In genomic region chr4:127410201-127410600, GRCh38 we compare ENCODE assay signal across 27 cellular contexts.
DNase-seq lines count a peak whose midpoint lies in the region; ATAC-seq and TF ChIP-seq lines count a peak whose summit lies in the region.
"Had no signal": no experiment of that assay in that cellular context is flagged by ENCODE, and none has a peak within 500 bp of the region (broad histone marks: within the 10 kb centered on the region; RNA-seq: fewer than 3 reads in every experiment).

No MANE protein-coding gene starts in this region.

- H3K36me3 ChIP-seq in left lung (no peaks in the 10 kb centered on the region), testis (ENCODE audit: low read depth, missing control alignments) (no peaks in the 10 kb centered on the region)
- H3K36me3 ChIP-seq: BLaER1, thyroid gland had no signal

- ATAC-seq in left lung: peak; percentile 43
- no peak for ATAC-seq in HG03354 (IDR thresholded peaks at IDR 0.05; ENCODE audit: poor library complexity, severe bottlenecking, unreplicated experiment)
- ATAC-seq: activated T-helper 17 cell treated with anti-CD3 and anti-CD28 coated beads, Interleukin-2, amount 50 U/mL, for 72 hours; GM12878; natural killer cell treated with Interleukin-12 subunit alpha and Interleukin-12 subunit beta and Interleukin-15 and Interleukin-18, amount 100 ng/mL, for 72 hours; stimulated activated naive CD8-positive, alpha-beta T cell treated with anti-CD3 and anti-CD28 coated beads, Interleukin-15, Interleukin-2, amounts not matched to agents 100 U/mL and 50 U/mL, for 24 hours had no signal

- intact Hi-C loops in left lung (cut with DNase I) (no loop called here), testis (cut with DNase I; ENCODE audit: low total_unique reads) (no loop called here)

- H3K27ac Mint-ChIP-seq in glutamatergic neuron (ENCODE audit: unreplicated experiment): no peak overlapping the region
- H3K27ac Mint-ChIP-seq: activated naive CD4-positive, alpha-beta T cell treated with anti-CD3 and anti-CD28 coated beads, Interleukin-2, amount 10 ng/mL, durations not matched to agents 7 days and 5 days; activated T-helper 17 cell treated with anti-CD3 and anti-CD28 coated beads, Interleukin-2, amount 50 U/mL, for 72 hours; natural killer cell treated with Interleukin-12 subunit alpha and Interleukin-12 subunit beta and Interleukin-15 and Interleukin-18, amount 100 ng/mL, for 72 hours had no signal

- 65 to 75% methylated on average over 3 of the region's 3 CpGs for WGBS in testis, 2 donors

- H3K9me3 ChIP-seq in left lung (peaks cover 0 to 15% of the 10 kb centered on the region in 2 donors), testis (no peaks in the 10 kb centered on the region)
- H3K9me3 ChIP-seq: thyroid gland had no signal

- peaks cover 3% of the 10 kb centered on the region for H3K9me3 Mint-ChIP-seq in glutamatergic neuron (ENCODE audit: unreplicated experiment)

- peaks cover 4% of the 10 kb centered on the region for H3K27me3 Mint-ChIP-seq in glutamatergic neuron (ENCODE audit: unreplicated experiment)
- H3K27me3 Mint-ChIP-seq: activated naive CD4-positive, alpha-beta T cell treated with anti-CD3 and anti-CD28 coated beads, Interleukin-2, amount 10 ng/mL, durations not matched to agents 7 days and 5 days; activated T-helper 17 cell treated with anti-CD3 and anti-CD28 coated beads, Interleukin-2, amount 50 U/mL, for 72 hours; natural killer cell treated with Interleukin-12 subunit alpha and Interleukin-12 subunit beta and Interleukin-15 and Interleukin-18, amount 100 ng/mL, for 72 hours had no signal

- H3K4me3 Mint-ChIP-seq in glutamatergic neuron (ENCODE audit: unreplicated experiment): no peak overlapping the region
- H3K4me3 Mint-ChIP-seq: activated naive CD4-positive, alpha-beta T cell treated with anti-CD3 and anti-CD28 coated beads, Interleukin-2, amount 10 ng/mL, durations not matched to agents 7 days and 5 days; activated T-helper 17 cell treated with anti-CD3 and anti-CD28 coated beads, Interleukin-2, amount 50 U/mL, for 72 hours; natural killer cell treated with Interleukin-12 subunit alpha and Interleukin-12 subunit beta and Interleukin-15 and Interleukin-18, amount 100 ng/mL, for 72 hours had no signal

- H3K4me1 Mint-ChIP-seq in glutamatergic neuron (ENCODE audit: low read depth, unreplicated experiment): no peaks in the 10 kb centered on the region
- H3K4me1 Mint-ChIP-seq: activated naive CD4-positive, alpha-beta T cell treated with anti-CD3 and anti-CD28 coated beads, Interleukin-2, amount 10 ng/mL, durations not matched to agents 7 days and 5 days; activated T-helper 17 cell treated with anti-CD3 and anti-CD28 coated beads, Interleukin-2, amount 50 U/mL, for 72 hours had no signal

- no peaks in the 10 kb centered on the region for H3K4me1 ChIP-seq in left lung
- H3K4me1 ChIP-seq in testis: peaks cover 3% of the 10 kb centered on the region
- H3K4me1 ChIP-seq: BLaER1, thyroid gland had no signal

- TF ChIP-seq CTCF in fibroblast of mammary gland (conservative IDR thresholded peaks at IDR 0.05; ENCODE audit: control insufficient read depth, insufficient read depth, low read depth, low read length) (no peak), left lung (IDR thresholded peaks at IDR 0.05) (no peak), testis (IDR thresholded peaks at IDR 0.05) (no peak), glutamatergic neuron (IDR thresholded peaks at IDR 0.05; ENCODE audit: partially characterized antibody, unreplicated experiment) (no peak)

- peak; percentile 24 to 80 for DNase-seq in NCI-H446 (lab: John Stamatoyannopoulos, UW)
- peak; percentile 17 for DNase-seq in fibroblast of mammary gland (ENCODE audit: low read depth)
- DNase-seq in left lung: no peak
- DNase-seq in testis: peak; percentile 34
- no peak for DNase-seq in glutamatergic neuron
- DNase-seq in SHP77 treated with DMSO at 0.1 percent for 48 hours (lab: John Stamatoyannopoulos, UW): no peak
- DNase-seq: ACHN; activated CD4-positive, alpha-beta T cell treated with anti-CD3 and anti-CD28 coated beads for 48 hours; activated naive CD4-positive, alpha-beta T cell treated with anti-CD3 and anti-CD28 coated beads, Interleukin-2, amount 10 ng/mL, durations not matched to agents 7 days and 5 days; amygdala; DMS 273 treated with DMSO at 0.1 percent for 48 hours; head of caudate nucleus; KBM-7; mammary epithelial cell; NCI-H1417; NCI-H2081; NCI-H226; NCI-H748 treated with DMSO at 0.1 percent for 48 hours; stimulated activated CD4-positive, alpha-beta T cell treated with anti-CD3 and anti-CD28 coated beads, Interleukin-1b, Interleukin-23, amount 100 ng/mL, for 48 hours; stimulated activated naive CD8-positive, alpha-beta T cell treated with anti-CD3 and anti-CD28 coated beads, Interleukin-15, Interleukin-2, amounts not matched to agents 100 U/mL and 50 U/mL, for 24 hours; thyroid gland had no signal

- peaks cover 9% of the 10 kb centered on the region for H3K36me3 Mint-ChIP-seq in glutamatergic neuron (ENCODE audit: unreplicated experiment)
- H3K36me3 Mint-ChIP-seq: activated naive CD4-positive, alpha-beta T cell treated with anti-CD3 and anti-CD28 coated beads, Interleukin-2, amount 10 ng/mL, durations not matched to agents 7 days and 5 days had no signal

- H3K27ac ChIP-seq in left lung: no peak overlapping the region
- no peak overlapping the region for H3K27ac ChIP-seq in testis
- H3K27ac ChIP-seq: BLaER1, HL-60, thyroid gland had no signal

- H3K4me3 ChIP-seq in fibroblast of mammary gland (ENCODE audit: control insufficient read depth, low read depth, low read length) (no peak overlapping the region), left lung (no peak overlapping the region), testis (no peak overlapping the region)
- H3K4me3 ChIP-seq: BLaER1, GM12878, thyroid gland had no signal

- TF ChIP-seq POLR2A in testis (IDR thresholded peaks at IDR 0.05): no peak

- no peaks in the 10 kb centered on the region for H3K27me3 ChIP-seq in left lung
- H3K27me3 ChIP-seq in testis: no peaks in the 10 kb centered on the region
- H3K27me3 ChIP-seq: BLaER1, thyroid gland had no signal

Comparison
In these comparisons a context has a peak if more than half of its experiments do, and no peak if none do; other contexts are left out.
1. DNase-seq: peak in NCI-H446 (2 of 2), fibroblast of mammary gland (single experiment) and testis (single experiment); none in left lung (0 of 2), glutamatergic neuron (single experiment) and SHP77 treated with DMSO at 0.1 percent for 48 hours (single experiment).